Comparison of ENCODE assay signal across 8 cellular contexts in genomic region chr2:62415019-62415431, GRCh38.
DNase-seq lines count a peak whose midpoint lies in the region; ATAC-seq and TF ChIP-seq lines count a peak whose summit lies in the region.

No MANE protein-coding gene starts in this region.

- H3K79me2 ChIP-seq in PC-9 (ENCODE audit: low read depth): no peaks in the 10 kb centered on the region

- POLR2A ChIA-PET in activated CD4-positive, alpha-beta memory T cell treated with anti-CD3 and anti-CD28 coated beads, Interleukin-2, amount 10 ng/mL, durations not matched to agents 7 days and 5 days (lab: Charles Lee): interaction anchor here (1.1 kb wide), 1 partner anchor 218 kb away, joined by 3 read pairs; no protein-coding TSS in a partner anchor
- POLR2A ChIA-PET in activated CD4-positive, alpha-beta memory T cell treated with anti-CD3 and anti-CD28 coated beads for 36 hours (lab: Charles Lee): no interaction called here
- POLR2A ChIA-PET in PC-9 (lab: Charles Lee; ENCODE audit: unreplicated experiment): no interaction called here

- H4K20me1 ChIP-seq in PC-9 (ENCODE audit: insufficient read depth): no peaks in the 10 kb centered on the region

- H3K4me3 Mint-ChIP-seq in activated CD4-positive, alpha-beta memory T cell treated with anti-CD3 and anti-CD28 coated beads, Interleukin-2, amount 10 ng/mL, durations not matched to agents 7 days and 5 days: no peak overlapping the region
- H3K4me3 Mint-ChIP-seq in activated CD4-positive, alpha-beta memory T cell treated with anti-CD3 and anti-CD28 coated beads for 36 hours: no peak overlapping the region

- peaks cover 2% of the 10 kb centered on the region for H3K9me3 Mint-ChIP-seq in activated CD4-positive, alpha-beta memory T cell treated with anti-CD3 and anti-CD28 coated beads, Interleukin-2, amount 10 ng/mL, durations not matched to agents 7 days and 5 days
- peaks cover 2% of the 10 kb centered on the region for H3K9me3 Mint-ChIP-seq in activated CD4-positive, alpha-beta memory T cell treated with anti-CD3 and anti-CD28 coated beads for 36 hours

- TF ChIP-seq CTCF in PC-9 (conservative IDR thresholded peaks at IDR 0.05) (no peak), foreskin fibroblast (IDR thresholded peaks at IDR 0.05; ENCODE audit: low read depth, low read length) (no peak)

- H3K27me3 Mint-ChIP-seq in activated CD4-positive, alpha-beta memory T cell treated with anti-CD3 and anti-CD28 coated beads, Interleukin-2, amount 10 ng/mL, durations not matched to agents 7 days and 5 days: peaks cover 9% of the 10 kb centered on the region
- H3K27me3 Mint-ChIP-seq in activated CD4-positive, alpha-beta memory T cell treated with anti-CD3 and anti-CD28 coated beads for 36 hours: peaks cover 3% of the 10 kb centered on the region

- no peak overlapping the region for H2AFZ ChIP-seq in PC-9

- peaks cover 24% of the 10 kb centered on the region for H3F3A ChIP-seq in PC-9 (ENCODE audit: insufficient read depth, low read depth)

- peaks cover 14% of the 10 kb centered on the region for H3K4me1 Mint-ChIP-seq in activated CD4-positive, alpha-beta memory T cell treated with anti-CD3 and anti-CD28 coated beads, Interleukin-2, amount 10 ng/mL, durations not matched to agents 7 days and 5 days
- peaks cover 6% of the 10 kb centered on the region for H3K4me1 Mint-ChIP-seq in activated CD4-positive, alpha-beta memory T cell treated with anti-CD3 and anti-CD28 coated beads for 36 hours (ENCODE audit: low read depth)

- intact Hi-C loops in activated CD4-positive, alpha-beta memory T cell treated with anti-CD3 and anti-CD28 coated beads for 36 hours (cut with micrococcal nuclease): no loop called here
- intact Hi-C loops in PC-9 (cut with micrococcal nuclease; ENCODE audit: unreplicated experiment): loop anchor here (2.0 to 10.0 kb wide), 2 partner anchors 360 to 1280 kb away; no protein-coding TSS in a partner anchor

- no peaks in the 10 kb centered on the region for H3K36me3 Mint-ChIP-seq in activated CD4-positive, alpha-beta memory T cell treated with anti-CD3 and anti-CD28 coated beads, Interleukin-2, amount 10 ng/mL, durations not matched to agents 7 days and 5 days (ENCODE audit: low read depth)
- no peaks in the 10 kb centered on the region for H3K36me3 Mint-ChIP-seq in activated CD4-positive, alpha-beta memory T cell treated with anti-CD3 and anti-CD28 coated beads for 36 hours

- H3K9me2 ChIP-seq in PC-9 (ENCODE audit: insufficient read depth): no peaks in the 10 kb centered on the region

- no peak overlapping the region for H3K4me2 ChIP-seq in PC-9

- no TSS peak for BruUV-seq in PC-9 (replicated peaks; lab: Mats Ljungman, UMichigan)

- peak overlapping the region; percentile 45 for H3K27ac Mint-ChIP-seq in activated CD4-positive, alpha-beta memory T cell treated with anti-CD3 and anti-CD28 coated beads, Interleukin-2, amount 10 ng/mL, durations not matched to agents 7 days and 5 days
- no peak overlapping the region for H3K27ac Mint-ChIP-seq in activated CD4-positive, alpha-beta memory T cell treated with anti-CD3 and anti-CD28 coated beads for 36 hours

- DNase-seq in activated CD4-positive, alpha-beta memory T cell treated with anti-CD3 and anti-CD28 coated beads, Interleukin-2, amount 10 ng/mL, durations not matched to agents 7 days and 5 days: no peak
- DNase-seq in activated CD4-positive, alpha-beta memory T cell treated with anti-CD3 and anti-CD28 coated beads for 36 hours: no peak
- DNase-seq in SK-MEL-5 (ENCODE audit: low read depth, low spot score) (peak; percentile 94), substantia nigra (lab: John Stamatoyannopoulos, UW) (peak in 5 of 49 donors; percentile 15 to 53 (median 17)), PC-9 (no peak), NCI-H1417 treated with DMSO at 0.1 percent for 48 hours (lab: John Stamatoyannopoulos, UW) (no peak), foreskin fibroblast (no peak)

- no peaks in the 10 kb centered on the region for H3K36me3 ChIP-seq in PC-9 (ENCODE audit: low read depth)

- H3K27ac ChIP-seq in substantia nigra (ENCODE audit: low read depth, low read length, poor library complexity, severe bottlenecking) (peak overlapping the region; percentile 79), PC-9 (no peak overlapping the region)

- no peaks in the 10 kb centered on the region for H3K9me3 ChIP-seq in PC-9 (ENCODE audit: insufficient read depth, low read depth)

- ATAC-seq in HG02885 (IDR thresholded peaks at IDR 0.05; ENCODE audit: poor library complexity, unreplicated experiment): peak; percentile 90

- in situ Hi-C loops in SK-MEL-5 (cut with HindIII; ENCODE audit: low pct_unique_long_range_greater_than_20kb, low sequenced_read_pairs): no loop called here

- CTCF ChIA-PET in activated CD4-positive, alpha-beta memory T cell treated with anti-CD3 and anti-CD28 coated beads, Interleukin-2, amount 10 ng/mL, durations not matched to agents 7 days and 5 days (lab: Charles Lee): interaction anchor here (1.0 to 1.6 kb wide), 2 partner anchors 420 to 422 kb away, joined by 4 to 6 read pairs; no protein-coding TSS in a partner anchor
- CTCF ChIA-PET in activated CD4-positive, alpha-beta memory T cell treated with anti-CD3 and anti-CD28 coated beads for 36 hours (lab: Charles Lee): interaction anchor here (0.5 kb wide), 1 partner anchor 479 kb away, joined by 3 read pairs; no protein-coding TSS in a partner anchor
- CTCF ChIA-PET in PC-9 (lab: Charles Lee): interaction anchor here (0.5 kb wide), 1 partner anchor 42 kb away, joined by 3 read pairs; no protein-coding TSS in a partner anchor

- H3K4me3 ChIP-seq in PC-9 (no peak overlapping the region), foreskin fibroblast (ENCODE audit: low read depth in 1 of 2, low read length in 2 of 2) (no peak overlapping the region)

- peaks cover 25% of the 10 kb centered on the region for H3K4me1 ChIP-seq in PC-9 (replicated peaks; ENCODE audit: insufficient read depth)

- no peaks in the 10 kb centered on the region for H3K27me3 ChIP-seq in PC-9 (ENCODE audit: insufficient read depth, low read depth)
